ENCODE assay signal across 8 cellular contexts in the genomic region with DNA sequence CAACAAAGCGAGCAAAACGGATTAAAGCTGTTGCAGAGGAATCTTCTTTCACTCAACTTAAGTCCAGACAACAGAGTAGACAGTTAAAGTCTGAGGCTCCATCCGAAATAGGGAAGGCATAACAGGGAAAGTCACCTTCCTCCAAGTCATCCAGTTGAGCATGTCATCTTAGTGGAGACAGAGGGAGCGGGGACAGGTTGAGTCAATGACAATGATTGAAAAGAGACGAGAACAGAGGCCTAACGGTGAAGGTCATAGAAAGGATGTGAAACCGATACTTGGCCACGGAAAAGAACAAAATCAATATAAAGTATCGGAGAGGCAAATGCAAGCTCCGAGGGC.
DNase-seq lines count a peak whose midpoint lies in the region; ATAC-seq lines count a peak whose summit lies in the region.

No MANE protein-coding gene starts in this region.

- H3K9me3 ChIP-seq in duodenal mucosa (ENCODE audit: control insufficient read depth in 1 of 2, low read length in 2 of 2) (no peaks in the 10 kb centered on the region), muscle layer of colon (ENCODE audit: low read length) (no peaks in the 10 kb centered on the region)

- H3K27me3 ChIP-seq in duodenal mucosa (ENCODE audit: control insufficient read depth in 1 of 2, insufficient read depth in 2 of 2, low read length in 2 of 2): no peaks in the 10 kb centered on the region
- H3K27me3 ChIP-seq in muscle layer of colon (ENCODE audit: control insufficient read depth in 1 of 2, insufficient read depth in 2 of 2, low read length in 2 of 2): no peaks in the 10 kb centered on the region

- H3K27ac ChIP-seq in duodenal mucosa (ENCODE audit: low read depth, low read length): peak overlapping the region; percentile 93
- peak overlapping the region; percentile 80 for H3K27ac ChIP-seq in muscle layer of colon (ENCODE audit: low read depth, low read length)

- no peak for DNase-seq in activated CD4-positive, CD25-positive, alpha-beta regulatory T cell (lab: John Stamatoyannopoulos, UW)
- DNase-seq in OCI-M1 (lab: John Stamatoyannopoulos, UW): peak; percentile 70
- DNase-seq in AG08395 (ENCODE audit: low spot score): no peak
- DNase-seq in cortex of kidney (lab: John Stamatoyannopoulos, UW): no peak

- H3K36me3 ChIP-seq in duodenal mucosa (ENCODE audit: control insufficient read depth in 1 of 2, insufficient read depth in 2 of 2, low read length in 2 of 2) (peaks cover 42 to 52% of the 10 kb centered on the region in 2 donors), muscle layer of colon (ENCODE audit: insufficient read depth, low read length) (peaks cover 50% of the 10 kb centered on the region)

- peaks cover 36 to 40% of the 10 kb centered on the region in 2 donors for H3K4me1 ChIP-seq in duodenal mucosa (ENCODE audit: control insufficient read depth in 1 of 2, insufficient read depth in 2 of 2, low read length in 2 of 2)
- H3K4me1 ChIP-seq in muscle layer of colon (ENCODE audit: insufficient read depth, low read length): peaks cover 22% of the 10 kb centered on the region

- H3K9ac ChIP-seq in duodenal mucosa (ENCODE audit: low read depth in 1 of 2, low read length in 2 of 2) (peak overlapping the region; percentile 48 to 84), muscle layer of colon (ENCODE audit: low read length) (peak overlapping the region; percentile 66)

- peak; percentile 18 to 29 for ATAC-seq in activated CD4-positive, CD25-positive, alpha-beta regulatory T cell treated with anti-CD3 and anti-CD28 coated beads, Interleukin-2, amount 50 U/mL, for 24 hours
- no peak for ATAC-seq in GM18517 (IDR thresholded peaks at IDR 0.05; ENCODE audit: unreplicated experiment)

- H3K4me3 ChIP-seq in duodenal mucosa (ENCODE audit: low read depth in 1 of 2, low read length in 2 of 2): peak overlapping the region; percentile 75 to 77
- H3K4me3 ChIP-seq in muscle layer of colon (ENCODE audit: low read depth in 1 of 2, low read length in 2 of 2): peak overlapping the region; percentile 49 to 76
